29 cellular contexts compared by ENCODE assay signal in the genomic region with DNA sequence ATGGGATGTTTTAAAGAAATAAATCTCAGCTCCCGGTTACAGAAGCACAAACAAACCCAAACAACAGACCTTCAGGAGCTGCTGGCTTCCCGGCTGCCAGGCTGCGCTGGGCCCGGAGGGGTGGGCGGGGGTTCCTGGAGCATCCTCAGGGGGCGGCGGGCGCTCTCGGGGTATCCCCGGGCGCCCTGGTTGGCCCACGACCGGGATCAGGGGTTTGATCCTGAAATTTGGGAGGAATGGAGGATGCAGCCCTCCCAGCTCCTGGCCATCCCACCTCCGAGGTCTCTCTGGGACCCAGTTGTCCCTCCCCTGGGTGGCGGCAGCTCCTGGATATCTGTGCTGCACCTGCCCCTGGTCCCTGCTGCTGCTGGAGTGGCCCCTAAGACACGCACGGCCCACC. TPM values are rescaled to one million over a fixed set of nuclear protein-coding genes. Genes with fewer than 3 reads are reported as not detected.
"Had no signal": no experiment of that assay in that cellular context is flagged by ENCODE, and none has a peak within 500 bp of the region (broad histone marks: within the 10 kb centered on the region; RNA-seq: fewer than 3 reads in every experiment).

No MANE protein-coding gene starts in this region.

- H3K4me3 ChIP-seq: adrenal gland, body of pancreas, colonic mucosa, esophagus squamous epithelium, gastroesophageal sphincter had no signal

- H3K36me3 ChIP-seq: colonic mucosa had no signal

- H3K27me3 ChIP-seq: adrenal gland, body of pancreas, colonic mucosa, esophagus squamous epithelium, gastroesophageal sphincter had no signal

- H3K9me3 ChIP-seq: adrenal gland, body of pancreas, colonic mucosa, esophagus squamous epithelium, gastroesophageal sphincter had no signal

- ATAC-seq: activated CD4-positive, CD25-positive, alpha-beta regulatory T cell treated with anti-CD3 and anti-CD28 coated beads, Interleukin-2, amount 50 U/mL, for 24 hours; activated CD8-positive, alpha-beta memory T cell treated with anti-CD3 and anti-CD28 coated beads, Interleukin-2, amount 10 ng/mL, durations not matched to agents 7 days and 5 days; activated CD8-positive, alpha-beta T cell treated with anti-CD3 and anti-CD28 coated beads, Interleukin-2, amount 10 ng/mL, durations not matched to agents 7 days and 5 days; activated naive CD8-positive, alpha-beta T cell treated with anti-CD3 and anti-CD28 coated beads, Interleukin-2, amount 50 U/mL, for 24 hours; body of pancreas; gastroesophageal sphincter; T-helper 17 cell had no signal

- DNase-seq: activated B cell treated with CpG ODN at 0.5 μM for 24 hours; activated CD4-positive, alpha-beta memory T cell treated with anti-CD3 and anti-CD28 coated beads for 36 hours; activated CD4-positive, alpha-beta T cell treated with anti-CD3 and anti-CD28 coated beads for 48 hours; activated CD4-positive, alpha-beta T cell treated with anti-CD3 and anti-CD28 coated beads, Interleukin-2, amount 50 U/mL, for 1 hour; activated CD8-positive, alpha-beta memory T cell treated with anti-CD3 and anti-CD28 coated beads, Interleukin-2, amount 10 ng/mL, durations not matched to agents 7 days and 5 days; activated CD8-positive, alpha-beta memory T cell treated with anti-CD3 and anti-CD28 coated beads, Interleukin-2, amount 50 U/mL, for 4 hours; activated CD8-positive, alpha-beta T cell treated with anti-CD3 and anti-CD28 coated beads, Interleukin-2, amount 10 ng/mL, durations not matched to agents 7 days and 5 days; activated effector memory CD4-positive, alpha-beta T cell treated with anti-CD3 and anti-CD28 coated beads, Interleukin-2, amount 50 U/mL, for 16 hours; activated naive CD4-positive, alpha-beta T cell treated with anti-CD3 and anti-CD28 coated beads for 36 hours; activated naive CD8-positive, alpha-beta T cell treated with anti-CD3 and anti-CD28 coated beads for 36 hours; activated naive CD8-positive, alpha-beta T cell treated with anti-CD3 and anti-CD28 coated beads, Interleukin-2, amount 50 U/mL, for 24 hours; activated T-cell treated with anti-CD3 and anti-CD28 coated beads, Interleukin-2, amount 50 U/mL, for 1 hour; activated T-cell treated with anti-CD3 and anti-CD28 coated beads, Interleukin-2, amount 50 U/mL, for 48 hours; adrenal gland; body of pancreas; central memory CD4-positive, alpha-beta T cell; cerebellar nuclear complex; colonic mucosa; effector CD8-positive, alpha-beta T cell; esophagus squamous epithelium; foreskin melanocyte; T-helper 1 cell; T-helper 17 cell; T1000; WERI-Rb-1 had no signal

- H3K27ac ChIP-seq: adrenal gland, body of pancreas, colonic mucosa, epithelial cell of prostate, esophagus squamous epithelium, gastroesophageal sphincter, WERI-Rb-1 had no signal

RNA-seq across cellular contexts. Expression of a gene that starts 35.1 kb away (rescaled TPM):
- total RNA-seq: activated CD8-positive, alpha-beta T cell treated with anti-CD3 and anti-CD28 coated beads, Interleukin-2, amount 10 ng/mL, durations not matched to agents 7 days and 5 days; activated T-helper 2 cell treated with anti-CD3 and anti-CD28 coated beads, Interferon-gamma antibody, Interleukin-2, Interleukin-4, amounts not matched to agents 10 μg/mL and 5 μg/mL and 100 μg/mL, durations not matched to agents 14 hours and 24 hours and 36 hours had no signal
